ENCODE assay signal across 8 cellular contexts in the genomic region with DNA sequence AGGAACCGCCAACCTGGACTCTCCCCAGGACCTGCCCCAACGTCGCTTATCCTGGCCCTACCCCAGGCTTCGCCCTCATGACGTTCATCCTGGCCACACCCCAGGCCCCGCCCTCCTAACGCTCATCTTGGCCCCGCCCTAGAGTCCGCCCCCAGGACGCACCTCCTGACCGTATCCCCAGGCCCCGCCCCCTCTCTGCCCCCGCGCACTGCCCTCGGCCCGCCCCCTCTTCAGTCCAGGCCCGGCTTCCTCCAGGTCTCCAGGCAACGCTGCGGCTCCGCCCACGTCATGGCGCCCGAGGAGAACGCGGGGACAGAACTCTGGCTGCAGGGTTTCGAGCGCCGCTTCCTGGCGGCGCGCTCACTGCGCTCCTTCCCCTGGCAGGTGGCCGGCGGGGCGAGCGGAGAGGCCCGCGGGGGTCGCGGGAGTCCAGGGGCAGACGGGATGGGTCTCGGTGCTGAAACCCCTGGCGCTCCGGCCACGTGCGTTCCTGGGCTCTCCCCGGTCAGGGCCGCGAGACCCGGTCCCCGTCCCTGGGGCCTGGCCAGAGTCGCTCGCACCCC. TPM values are rescaled to one million over a fixed set of nuclear protein-coding genes. Genes with fewer than 3 reads are reported as not detected.
DNase-seq lines count a peak whose midpoint lies in the region; ATAC-seq and TF ChIP-seq lines count a peak whose summit lies in the region.
"Not testable (repeated sequence)": the region's sequence is repeated elsewhere in the genome, so short reads cannot be mapped to it uniquely, and the experiment has no call there.

No MANE protein-coding gene starts in this region.

- POLR2A ChIA-PET in CD8-positive, alpha-beta memory T cell (lab: Charles Lee) = not testable (repeated sequence)

- intact Hi-C loops in natural killer cell (cut with micrococcal nuclease) = not testable (repeated sequence)

- CTCF ChIA-PET in CD8-positive, alpha-beta memory T cell (lab: Charles Lee) = not testable (repeated sequence)

- H3K9me3 Mint-ChIP-seq in CD8-positive, alpha-beta memory T cell; natural killer cell: not testable (repeated sequence)

- TF ChIP-seq EP300 in gastroesophageal sphincter (IDR thresholded peaks at IDR 0.05) = not testable (repeated sequence)

- H3K27me3 ChIP-seq in CD8-positive, alpha-beta memory T cell (ENCODE audit: insufficient read depth, low read length, poor library complexity, severe bottlenecking); H7 (ENCODE audit: control insufficient read depth, insufficient read depth, low read length); gastroesophageal sphincter: not testable (repeated sequence)

- H3K27ac ChIP-seq in CD8-positive, alpha-beta memory T cell (ENCODE audit: low read depth, low read length) = peak overlapping the region; percentile 72
- H3K27ac ChIP-seq in gastroesophageal sphincter = peak overlapping the region; percentile 35 to 98 (median 88)

- not testable (repeated sequence) for H3K36me3 ChIP-seq in CD8-positive, alpha-beta memory T cell (ENCODE audit: insufficient read depth, low read length); H7 (replicated peaks; ENCODE audit: control insufficient read depth, insufficient read depth, low read length); gastroesophageal sphincter

- peak overlapping the region; percentile 97 to 100 (median 99) for H3K27ac Mint-ChIP-seq in CD8-positive, alpha-beta memory T cell
- peak overlapping the region; percentile 95 to 98 for H3K27ac Mint-ChIP-seq in natural killer cell

- peak; percentile 93 to 98 (median 95) for DNase-seq in CD8-positive, alpha-beta memory T cell
- peak; percentile 90 for DNase-seq in H7
- peak; percentile 56 for DNase-seq in NCI-H1436 (lab: John Stamatoyannopoulos, UW)
- DNase-seq in T-helper 2 cell = peak; percentile 94 to 97 (median 95)
- peak; percentile 92 for DNase-seq in activated naive CD8-positive, alpha-beta T cell treated with anti-CD3 and anti-CD28 coated beads, Interleukin-2, amount 50 U/mL, for 16 hours (ENCODE audit: low read depth, low spot score)
- DNase-seq in natural killer cell = peak; percentile 96
- peak; percentile 92 for DNase-seq in stimulated activated CD8-positive, alpha-beta memory T cell treated with anti-CD3 and anti-CD28 coated beads, Interleukin-4, amount 100 ng/mL, for 24 hours (ENCODE audit: low read depth)

- H3K27me3 Mint-ChIP-seq in CD8-positive, alpha-beta memory T cell; natural killer cell (ENCODE audit: low read depth in 2 of 2): not testable (repeated sequence)

- not testable (repeated sequence) for H3K36me3 Mint-ChIP-seq in CD8-positive, alpha-beta memory T cell; natural killer cell

- peak in 1 of 2 donors; percentile 30 for TF ChIP-seq POLR2A in gastroesophageal sphincter (IDR thresholded peaks at IDR 0.05)

- peak; percentile 100 for ATAC-seq in gastroesophageal sphincter
- ATAC-seq in natural killer cell = peak; percentile 95 to 100 (median 97)

- WGBS in gastroesophageal sphincter (ENCODE audit: low coverage in 1 of 2), 2 donors = 6% methylated on average over 5 of the region's 53 CpGs; no CpG with 5 or more reads in 1 of the 2 donors

- H3K4me3 ChIP-seq in CD8-positive, alpha-beta memory T cell (ENCODE audit: low read length) = peak overlapping the region; percentile 71
- H3K4me3 ChIP-seq in H7 (ENCODE audit: insufficient read depth, low read depth, low read length) (peak overlapping the region; percentile 58), gastroesophageal sphincter (peak overlapping the region; percentile 53 to 82)

- H3K4me1 ChIP-seq in CD8-positive, alpha-beta memory T cell (ENCODE audit: insufficient read depth, low read length); gastroesophageal sphincter: not testable (repeated sequence)

- H3K9me3 ChIP-seq in CD8-positive, alpha-beta memory T cell (ENCODE audit: low read length); gastroesophageal sphincter: not testable (repeated sequence)

- not testable (repeated sequence) for H3K4me1 Mint-ChIP-seq in CD8-positive, alpha-beta memory T cell
- H3K4me1 Mint-ChIP-seq in natural killer cell = peaks cover 4 to 10% of the 10 kb centered on the region in 2 donors

- TF ChIP-seq CTCF in gastroesophageal sphincter (IDR thresholded peaks at IDR 0.05) = peak in 1 of 4 experiments; percentile 31
- TF ChIP-seq CTCF in natural killer cell (IDR thresholded peaks at IDR 0.05) = not testable (repeated sequence)

- H3K4me3 Mint-ChIP-seq in CD8-positive, alpha-beta memory T cell = peak overlapping the region; percentile 96 to 98 (median 98)
- H3K4me3 Mint-ChIP-seq in natural killer cell = peak overlapping the region; percentile 93

RNA-seq across cellular contexts. Expression of gene FAM90A26, which starts 17.1 kb away (rescaled TPM):
- not detected for total RNA-seq in CD8-positive, alpha-beta memory T cell
- polyA plus RNA-seq in CD8-positive, alpha-beta memory T cell = not detected
- total RNA-seq in H7 (2014; rRNA removed; shearing (Covaris generic)) = not detected in 2 replicates
- total RNA-seq in gastroesophageal sphincter (not detected), natural killer cell (not detected)

RNA-seq across cellular contexts. Expression of gene USP17L10, which starts 57.4 kb away (rescaled TPM):
- not detected for total RNA-seq in CD8-positive, alpha-beta memory T cell
- polyA plus RNA-seq in CD8-positive, alpha-beta memory T cell = not detected
- not detected in 2 replicates for total RNA-seq in H7 (2014; rRNA removed; shearing (Covaris generic))
- not detected for total RNA-seq in gastroesophageal sphincter
- not detected for total RNA-seq in natural killer cell

Comparison
In these comparisons a context has a peak if more than half of its experiments do, and no peak if none do; other contexts are left out.
1. Peak in every context shown above with its lines: DNase-seq, ATAC-seq, H3K4me3 ChIP-seq and H3K27ac ChIP-seq.